Comparison of ENCODE assay signal across 8 cellular contexts in the genomic region with DNA sequence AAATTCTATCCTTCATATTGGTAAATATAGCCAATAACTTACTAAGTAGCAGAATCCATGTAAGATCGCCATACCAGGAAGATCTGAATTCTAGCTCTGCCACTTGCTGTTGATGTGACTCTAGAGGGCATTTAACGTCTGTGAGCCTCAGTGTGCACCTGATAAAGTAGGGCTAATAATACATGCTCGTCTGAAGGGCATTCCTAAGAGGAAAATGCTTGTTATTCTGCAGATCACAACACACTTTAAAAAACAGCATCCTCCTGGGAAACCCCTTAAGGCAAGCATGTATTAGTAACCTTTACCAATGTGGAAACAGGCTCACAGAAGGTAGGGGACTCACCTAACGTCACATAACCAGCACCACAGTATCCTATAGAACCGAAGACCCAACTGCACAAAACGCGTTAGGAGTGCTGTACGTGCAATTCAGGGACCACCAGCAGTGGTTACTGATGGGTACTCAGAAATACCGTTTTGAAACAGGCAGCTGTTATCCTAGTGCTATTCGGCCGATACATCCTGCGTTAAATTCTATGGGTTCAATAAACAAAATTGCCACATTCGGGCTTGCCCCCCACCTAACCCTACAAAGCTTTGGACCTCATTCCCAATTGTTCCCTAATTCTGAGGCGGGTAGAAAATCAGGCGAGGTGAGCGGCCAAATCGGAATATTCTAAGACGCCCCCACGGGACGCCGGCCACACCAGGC. TPM values are rescaled to one million over a fixed set of nuclear protein-coding genes. Genes with fewer than 3 reads are reported as not detected.
DNase-seq lines count a peak whose midpoint lies in the region; ATAC-seq and TF ChIP-seq lines count a peak whose summit lies in the region.

No MANE protein-coding gene starts in this region.

- peaks cover 7% of the 10 kb centered on the region for H3K36me3 Mint-ChIP-seq in natural killer cell treated with Interleukin-12 subunit alpha and Interleukin-12 subunit beta and Interleukin-15 and Interleukin-18, amount 100 ng/mL, for 72 hours

- H3K36me3 ChIP-seq in cardiac muscle cell = no peaks in the 10 kb centered on the region

- peak overlapping the region; percentile 82 for H3K4me3 Mint-ChIP-seq in natural killer cell treated with Interleukin-12 subunit alpha and Interleukin-12 subunit beta and Interleukin-15 and Interleukin-18, amount 100 ng/mL, for 72 hours

- TF ChIP-seq CTCF in cardiac muscle cell (IDR thresholded peaks at IDR 0.05; ENCODE audit: low read depth, low read length) (no peak), coronary artery (IDR thresholded peaks at IDR 0.05) (no peak)

- H3K4me1 ChIP-seq in cardiac muscle cell (ENCODE audit: low read depth) = peaks cover 3% of the 10 kb centered on the region

- H3K9me3 ChIP-seq in cardiac muscle cell (ENCODE audit: low read depth) = no peaks in the 10 kb centered on the region

- peak overlapping the region; percentile 67 for H3K4me3 ChIP-seq in cardiac muscle cell
- peak overlapping the region; percentile 84 for H3K4me3 ChIP-seq in coronary artery

- H3K9me3 Mint-ChIP-seq in natural killer cell treated with Interleukin-12 subunit alpha and Interleukin-12 subunit beta and Interleukin-15 and Interleukin-18, amount 100 ng/mL, for 72 hours = no peaks in the 10 kb centered on the region

- intact Hi-C loops in Right ventricle myocardium superior (cut with DNase I) = no loop called here

- H3K27me3 Mint-ChIP-seq in natural killer cell treated with Interleukin-12 subunit alpha and Interleukin-12 subunit beta and Interleukin-15 and Interleukin-18, amount 100 ng/mL, for 72 hours = peaks cover 0 to 2% of the 10 kb centered on the region in 2 donors

- peak overlapping the region; percentile 58 to 78 for H3K27ac Mint-ChIP-seq in natural killer cell treated with Interleukin-12 subunit alpha and Interleukin-12 subunit beta and Interleukin-15 and Interleukin-18, amount 100 ng/mL, for 72 hours

- H3K27me3 ChIP-seq in cardiac muscle cell = no peaks in the 10 kb centered on the region

- H3K27ac ChIP-seq in cardiac muscle cell (peak overlapping the region; percentile 90), coronary artery (no peak overlapping the region)

- DNase-seq in cardiac muscle cell (ENCODE audit: low read depth in 1 of 2, low spot score in 1 of 2) (peak in 1 of 2 donors; percentile 23), Right ventricle myocardium superior (no peak), NCI-H748 treated with DMSO at 0.1 percent for 48 hours (lab: John Stamatoyannopoulos, UW) (peak; percentile 52), coronary artery (ENCODE audit: low spot score) (no peak), UCSD-AML1 (lab: John Stamatoyannopoulos, UW; ENCODE audit: unreplicated experiment) (no peak), islet precursor cell (no peak)
- DNase-seq in natural killer cell treated with Interleukin-12 subunit alpha and Interleukin-12 subunit beta and Interleukin-15 and Interleukin-18, amount 100 ng/mL, for 72 hours (ENCODE audit: low spot score) = no peak

- peaks cover 24% of the 10 kb centered on the region in 2 donors for H3K4me1 Mint-ChIP-seq in natural killer cell treated with Interleukin-12 subunit alpha and Interleukin-12 subunit beta and Interleukin-15 and Interleukin-18, amount 100 ng/mL, for 72 hours (ENCODE audit: low read depth in 2 of 2)

- ATAC-seq in Right ventricle myocardium superior (ENCODE audit: poor library complexity) (no peak), HG02852 (IDR thresholded peaks at IDR 0.05; ENCODE audit: unreplicated experiment) (peak; percentile 14)
- no peak for ATAC-seq in natural killer cell treated with Interleukin-12 subunit alpha and Interleukin-12 subunit beta and Interleukin-15 and Interleukin-18, amount 100 ng/mL, for 72 hours

RNA-seq across cellular contexts. Expression of a gene that starts 0.8 kb away (rescaled TPM):
- total RNA-seq in cardiac muscle cell = 2.3 and 37.6 TPM in 2 replicates
- 4.9 and 29.8 TPM in 2 replicates for polyA plus RNA-seq in cardiac muscle cell
- total RNA-seq in Right ventricle myocardium superior = 0.56 TPM
- 10 to 100 TPM; 10.7 to 20.9 TPM for total RNA-seq in natural killer cell treated with Interleukin-12 subunit alpha and Interleukin-12 subunit beta and Interleukin-15 and Interleukin-18, amount 100 ng/mL, for 72 hours

RNA-seq across cellular contexts. Expression of a gene that starts 46.4 kb away (rescaled TPM):
- total RNA-seq in cardiac muscle cell (0.51 and 0.95 TPM in 2 replicates), Right ventricle myocardium superior (not detected)
- polyA plus RNA-seq in cardiac muscle cell = 0.67 TPM in 1 of 2 replicates, not detected in the other
- not detected for total RNA-seq in natural killer cell treated with Interleukin-12 subunit alpha and Interleukin-12 subunit beta and Interleukin-15 and Interleukin-18, amount 100 ng/mL, for 72 hours
